Comparison of ENCODE assay signal across 8 cellular contexts in genomic region chr10:119079572-119080520, GRCh38. TPM values are rescaled to one million over a fixed set of nuclear protein-coding genes. Genes with fewer than 3 reads are reported as not detected.
A peak's percentile ranks its signal among the peaks of the same experiment; 100 is the strongest.
DNase-seq lines count a peak whose midpoint lies in the region; ATAC-seq and TF ChIP-seq lines count a peak whose summit lies in the region.

No MANE protein-coding gene starts in this region.

- peak overlapping the region; percentile 99 for H3K27ac Mint-ChIP-seq in CD4-positive, alpha-beta T cell
- H3K27ac Mint-ChIP-seq in activated naive CD8-positive, alpha-beta T cell treated with anti-CD3 and anti-CD28 coated beads, Interleukin-2, amount 10 ng/mL, durations not matched to agents 7 days and 5 days = peak overlapping the region; percentile 99

- CTCF ChIA-PET in CD4-positive, alpha-beta T cell (lab: Charles Lee) = interaction anchor here (1.7 kb wide), 1 partner anchor 365 kb away, joined by 3 read pairs; no protein-coding TSS in a partner anchor
- CTCF ChIA-PET in RWPE1 (lab: Yijun Ruan, JAX) = interaction anchor here (0.6 kb wide), 1 partner anchor 130 kb away, joined by 3 read pairs; no protein-coding TSS in a partner anchor

- no peaks in the 10 kb centered on the region for H3K27me3 ChIP-seq in CD4-positive, alpha-beta T cell (ENCODE audit: control insufficient read depth, insufficient read depth, low read length)
- H3K27me3 ChIP-seq in parathyroid adenoma (ENCODE audit: control insufficient read depth, insufficient read depth, low read length) = no peaks in the 10 kb centered on the region
- H3K27me3 ChIP-seq in upper lobe of left lung = no peaks in the 10 kb centered on the region

- peak overlapping the region; percentile 96 for H3K9ac ChIP-seq in parathyroid adenoma

- POLR2A ChIA-PET in CD4-positive, alpha-beta T cell (lab: Charles Lee) = interaction anchor here (0.6 to 5.1 kb wide), 17 partner anchors 10 to 793 kb away, joined by 3 to 41 read pairs (median 4); partner anchors contain the start of genes CACUL1, DENND10, MCMBP and PRDX3
- POLR2A ChIA-PET in RWPE1 (lab: Yijun Ruan, JAX; ENCODE audit: low non-redundant PET) = interaction anchor here (0.6 to 0.7 kb wide), 2 partner anchors 73 to 237 kb away, joined by 3 read pairs; no protein-coding TSS in a partner anchor
- POLR2A ChIA-PET in activated naive CD8-positive, alpha-beta T cell treated with anti-CD3 and anti-CD28 coated beads, Interleukin-2, amount 10 ng/mL, durations not matched to agents 7 days and 5 days (lab: Charles Lee) = interaction anchor here (0.5 to 2.2 kb wide), 9 partner anchors 8 to 100 kb away, joined by 3 to 16 read pairs (median 4); partner anchors contain the start of gene DENND10

- H2AFZ ChIP-seq in parathyroid adenoma = peak overlapping the region; percentile 99

- no peaks in the 10 kb centered on the region for H3K9me3 ChIP-seq in CD4-positive, alpha-beta T cell (ENCODE audit: control insufficient read depth, low read length)
- H3K9me3 ChIP-seq in parathyroid adenoma (ENCODE audit: control insufficient read depth, low read length) (no peaks in the 10 kb centered on the region), upper lobe of left lung (no peaks in the 10 kb centered on the region)

- H3K79me2 ChIP-seq in parathyroid adenoma = peaks cover 34% of the 10 kb centered on the region

- H3K4me3 ChIP-seq in parathyroid adenoma (ENCODE audit: low read depth, low read length) (peak overlapping the region; percentile 92), upper lobe of left lung (peak overlapping the region; percentile 72 to 98 (median 82))

- peaks cover 8% of the 10 kb centered on the region for H3K4me1 ChIP-seq in parathyroid adenoma
- peaks cover 33 to 50% (median 37%) of the 10 kb centered on the region in 4 donors for H3K4me1 ChIP-seq in upper lobe of left lung

- peak overlapping the region; percentile 96 for H3K27ac ChIP-seq in CD4-positive, alpha-beta T cell (ENCODE audit: low read depth, low read length)
- H3K27ac ChIP-seq in RWPE1 = peak overlapping the region; percentile 90
- H3K27ac ChIP-seq in parathyroid adenoma = peak overlapping the region; percentile 95
- H3K27ac ChIP-seq in upper lobe of left lung = peak overlapping the region; percentile 96 to 99 (median 98)

- H3K4me2 ChIP-seq in parathyroid adenoma (ENCODE audit: low read length) = peak overlapping the region; percentile 78

- DNase-seq in CD4-positive, alpha-beta T cell = peak; percentile 27 to 62 (median 48)
- peak; percentile 91 for DNase-seq in RWPE1 (ENCODE audit: low spot score)
- peak; percentile 78 for DNase-seq in activated naive CD8-positive, alpha-beta T cell treated with anti-CD3 and anti-CD28 coated beads, Interleukin-2, amount 10 ng/mL, durations not matched to agents 7 days and 5 days
- peak; percentile 84 for DNase-seq in Right ventricle myocardium superior
- peak; percentile 80 to 93 for DNase-seq in upper lobe of left lung

- TF ChIP-seq POLR2A in upper lobe of left lung (IDR thresholded peaks at IDR 0.05) = peak in 1 of 4 donors; percentile 26

- no peaks in the 10 kb centered on the region for H3K27me3 Mint-ChIP-seq in CD4-positive, alpha-beta T cell
- no peaks in the 10 kb centered on the region for H3K27me3 Mint-ChIP-seq in activated naive CD8-positive, alpha-beta T cell treated with anti-CD3 and anti-CD28 coated beads, Interleukin-2, amount 10 ng/mL, durations not matched to agents 7 days and 5 days

- H3K4me3 Mint-ChIP-seq in CD4-positive, alpha-beta T cell = peak overlapping the region; percentile 100
- H3K4me3 Mint-ChIP-seq in activated naive CD8-positive, alpha-beta T cell treated with anti-CD3 and anti-CD28 coated beads, Interleukin-2, amount 10 ng/mL, durations not matched to agents 7 days and 5 days = peak overlapping the region; percentile 95

- no peaks in the 10 kb centered on the region for H3K9me3 Mint-ChIP-seq in CD4-positive, alpha-beta T cell
- H3K9me3 Mint-ChIP-seq in activated naive CD8-positive, alpha-beta T cell treated with anti-CD3 and anti-CD28 coated beads, Interleukin-2, amount 10 ng/mL, durations not matched to agents 7 days and 5 days = no peaks in the 10 kb centered on the region

- WGBS in upper lobe of left lung, 2 donors = 0 to 1% methylated on average over 25 to 37 of the region's 49 CpGs

- H3K36me3 Mint-ChIP-seq in CD4-positive, alpha-beta T cell (ENCODE audit: low read depth) = peaks cover 34% of the 10 kb centered on the region
- peaks cover 25% of the 10 kb centered on the region for H3K36me3 Mint-ChIP-seq in activated naive CD8-positive, alpha-beta T cell treated with anti-CD3 and anti-CD28 coated beads, Interleukin-2, amount 10 ng/mL, durations not matched to agents 7 days and 5 days

- TF ChIP-seq CTCF in CD4-positive, alpha-beta T cell (IDR thresholded peaks at IDR 0.05) = no peak
- TF ChIP-seq CTCF in RWPE1 (conservative IDR thresholded peaks at IDR 0.05; ENCODE audit: low read depth) = no peak
- TF ChIP-seq CTCF in parathyroid adenoma (IDR thresholded peaks at IDR 0.05) = no peak
- no peak for TF ChIP-seq CTCF in upper lobe of left lung (IDR thresholded peaks at IDR 0.05)

- intact Hi-C loops in CD4-positive, alpha-beta T cell (cut with DNase I, micrococcal nuclease) = loop anchor here (1.0 to 10.0 kb wide), 7 partner anchors 24 to 792 kb away; partner anchors contain the start of genes TIAL1 (in 2 of the 2), CACUL1 (in 1 of the 2), DENND10 (in 1 of the 2) and MCMBP (in 1 of the 2)
- intact Hi-C loops in Right ventricle myocardium superior (cut with DNase I) = no loop called here

- peak; percentile 55 for ATAC-seq in CD4-positive, alpha-beta T cell (ENCODE audit: poor library complexity)
- ATAC-seq in GM19043 (IDR thresholded peaks at IDR 0.05; ENCODE audit: low read depth, unreplicated experiment) (peak; percentile 52), HG03342 (IDR thresholded peaks at IDR 0.05; ENCODE audit: unreplicated experiment) (peak; percentile 71), Right ventricle myocardium superior (ENCODE audit: poor library complexity) (peak; percentile 87), upper lobe of left lung (ENCODE audit: low FRiP score in 2 of 2) (peak; percentile 95 to 96)
- ATAC-seq in activated naive CD8-positive, alpha-beta T cell treated with anti-CD3 and anti-CD28 coated beads, Interleukin-2, amount 10 ng/mL, durations not matched to agents 7 days and 5 days (ENCODE audit: low read depth) = peak; percentile 73

- no peaks in the 10 kb centered on the region for H3K36me3 ChIP-seq in parathyroid adenoma (ENCODE audit: control insufficient read depth, insufficient read depth, low read length)
- H3K36me3 ChIP-seq in upper lobe of left lung = no peaks in the 10 kb centered on the region

- no peak for TF ChIP-seq EP300 in upper lobe of left lung (IDR thresholded peaks at IDR 0.05)

- peaks cover 66% of the 10 kb centered on the region for H3K4me1 Mint-ChIP-seq in CD4-positive, alpha-beta T cell (ENCODE audit: low read depth)
- peaks cover 35% of the 10 kb centered on the region for H3K4me1 Mint-ChIP-seq in activated naive CD8-positive, alpha-beta T cell treated with anti-CD3 and anti-CD28 coated beads, Interleukin-2, amount 10 ng/mL, durations not matched to agents 7 days and 5 days

RNA-seq across cellular contexts. Expression of gene EIF3A, which starts 0.8 kb away (rescaled TPM):
- 100 to 1,000 TPM; 129 TPM for total RNA-seq in CD4-positive, alpha-beta T cell
- total RNA-seq in activated naive CD8-positive, alpha-beta T cell treated with anti-CD3 and anti-CD28 coated beads, Interleukin-2, amount 10 ng/mL, durations not matched to agents 7 days and 5 days = 100 to 1,000 TPM; 105 to 111 TPM
- 93.8 TPM for total RNA-seq in Right ventricle myocardium superior
- total RNA-seq in upper lobe of left lung = 100 to 1,000 TPM in 4 of 6 donors, 10 to 100 TPM in 2; 90.2 to 138 (median 107) TPM

RNA-seq across cellular contexts. Expression of gene DENND10, which starts 24.1 kb away (rescaled TPM):
- total RNA-seq in CD4-positive, alpha-beta T cell = 10 to 100 TPM; 40.4 to 45.6 TPM
- total RNA-seq in activated naive CD8-positive, alpha-beta T cell treated with anti-CD3 and anti-CD28 coated beads, Interleukin-2, amount 10 ng/mL, durations not matched to agents 7 days and 5 days = 10 to 100 TPM; 38.8 to 43.1 TPM
- 18.9 TPM for total RNA-seq in Right ventricle myocardium superior
- total RNA-seq in upper lobe of left lung = 10 to 100 TPM; 17.8 to 53.5 (median 29.9) TPM

RNA-seq across cellular contexts. Expression of gene NANOS1, which starts 50.3 kb away (rescaled TPM):
- under 1 TPM; 0.08 to 0.14 TPM for total RNA-seq in CD4-positive, alpha-beta T cell
- under 1 TPM; 0.45 to 0.55 TPM for total RNA-seq in activated naive CD8-positive, alpha-beta T cell treated with anti-CD3 and anti-CD28 coated beads, Interleukin-2, amount 10 ng/mL, durations not matched to agents 7 days and 5 days
- total RNA-seq in Right ventricle myocardium superior (10.0 TPM), upper lobe of left lung (1 to 10 TPM in 3 of 6 donors, under 1 TPM in 1, not detected in 2; 0.69 to 3.0 (median 1.9) TPM)

Comparison
In these comparisons a context has a peak if more than half of its experiments do, and no peak if none do; other contexts are left out.
1. Peak in every context shown above with its lines: DNase-seq, ATAC-seq, H3K4me3 ChIP-seq and H3K27ac ChIP-seq.